1 cellular context compared by ENCODE assay signal in genomic region chr2:120953843-120954584, GRCh38.
TF ChIP-seq lines count a peak whose summit lies in the region.

No MANE protein-coding gene starts in this region.

TF ChIP-seq in H1, 55 proteins besides CTCF, POLR2A, EP300 and RAD21 (continued from another document):
- no peak for TF ChIP-seq TAF1 (IDR thresholded peaks at IDR 0.05; ENCODE audit: low read depth, low read length)
